ENCODE assay signal across 8 cellular contexts in the genomic region with DNA sequence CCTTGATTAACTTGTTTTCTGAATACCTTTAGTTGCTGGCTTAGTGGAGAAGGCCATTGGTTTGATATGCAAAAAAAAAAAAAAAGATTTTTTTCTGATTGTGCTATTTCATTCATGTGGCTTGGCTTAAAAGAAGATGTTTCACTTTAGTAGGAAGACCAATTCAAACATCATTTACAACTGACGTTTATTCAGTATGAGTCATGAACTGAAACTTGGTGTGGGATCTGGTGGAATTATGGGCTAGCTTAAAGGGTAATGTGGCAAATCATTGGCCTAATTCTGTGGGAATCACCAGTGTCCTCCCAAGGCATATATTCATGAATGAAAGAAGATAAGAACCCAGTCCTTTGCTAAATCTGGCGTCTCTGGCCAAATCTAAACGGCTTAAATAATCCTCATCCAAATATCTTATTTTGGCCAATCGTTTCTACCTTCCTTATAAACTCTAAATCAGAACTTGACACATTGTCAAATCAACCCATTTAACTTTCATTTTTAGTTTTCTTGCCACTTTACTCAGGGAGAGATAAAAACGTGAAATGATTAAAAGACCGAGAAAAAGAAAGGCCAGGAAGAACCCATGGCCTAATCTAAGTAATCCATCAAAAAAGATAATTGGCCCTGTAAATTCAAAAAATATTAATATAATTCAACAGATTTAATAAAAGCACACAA.
DNase-seq lines count a peak whose midpoint lies in the region; ATAC-seq and TF ChIP-seq lines count a peak whose summit lies in the region.
"Had no signal": no experiment of that assay in that cellular context is flagged by ENCODE, and none has a peak within 500 bp of the region (broad histone marks: within the 10 kb centered on the region; RNA-seq: fewer than 3 reads in every experiment).

No MANE protein-coding gene starts in this region.

- no peak for TF ChIP-seq CTCF in astrocyte of the cerebellum (IDR thresholded peaks at IDR 0.05; ENCODE audit: low read depth, low read length, missing control alignments)
- no peak for TF ChIP-seq CTCF in upper lobe of right lung (IDR thresholded peaks at IDR 0.05)

- peak overlapping the region; percentile 29 for H3K4me3 Mint-ChIP-seq in stimulated activated effector memory CD8-positive, alpha-beta T cell treated with anti-CD3 and anti-CD28 coated beads, Interleukin-12 subunit alpha, Interleukin-12 subunit beta, amount 100 ng/mL, for 72 hours
- no peak overlapping the region for H3K4me3 Mint-ChIP-seq in activated CD4-positive, alpha-beta T cell treated with anti-CD3 and anti-CD28 coated beads, Interleukin-2, amount 10 ng/mL, durations not matched to agents 7 days and 5 days
- H3K4me3 Mint-ChIP-seq: dendritic cell treated with granulocyte-macrophage colony-stimulating factor and Interleukin-4, amounts not matched to agents 40 ng/mL and 50 ng/mL, for 4 days had no signal

- no peaks in the 10 kb centered on the region for H3K4me1 ChIP-seq in upper lobe of right lung

- intact Hi-C loops in upper lobe of right lung (cut with DNase I), result no loop called here

- DNase-seq in astrocyte of the cerebellum (ENCODE audit: low read depth) (peak; percentile 70), NCI-H2029 (lab: John Stamatoyannopoulos, UW) (no peak), upper lobe of right lung (no peak)
- DNase-seq in stimulated activated effector memory CD8-positive, alpha-beta T cell treated with anti-CD3 and anti-CD28 coated beads, Interleukin-12 subunit alpha, Interleukin-12 subunit beta, amount 100 ng/mL, for 72 hours (ENCODE audit: low spot score in 2 of 2), result peak in 1 of 2 donors; percentile 66
- no peak for DNase-seq in activated CD4-positive, alpha-beta T cell treated with anti-CD3 and anti-CD28 coated beads, Interleukin-2, amount 10 ng/mL, durations not matched to agents 7 days and 5 days

- H3K36me3 Mint-ChIP-seq in stimulated activated effector memory CD8-positive, alpha-beta T cell treated with anti-CD3 and anti-CD28 coated beads, Interleukin-12 subunit alpha, Interleukin-12 subunit beta, amount 100 ng/mL, for 72 hours, result peaks cover 11% of the 10 kb centered on the region
- H3K36me3 Mint-ChIP-seq in activated CD4-positive, alpha-beta T cell treated with anti-CD3 and anti-CD28 coated beads, Interleukin-2, amount 10 ng/mL, durations not matched to agents 7 days and 5 days (ENCODE audit: low read depth), result peaks cover 27% of the 10 kb centered on the region

- no peaks in the 10 kb centered on the region for H3K36me3 ChIP-seq in upper lobe of right lung

- H3K9me3 ChIP-seq in upper lobe of right lung, result no peaks in the 10 kb centered on the region

- H3K9me3 Mint-ChIP-seq in stimulated activated effector memory CD8-positive, alpha-beta T cell treated with anti-CD3 and anti-CD28 coated beads, Interleukin-12 subunit alpha, Interleukin-12 subunit beta, amount 100 ng/mL, for 72 hours, result no peaks in the 10 kb centered on the region
- peaks cover 4% of the 10 kb centered on the region for H3K9me3 Mint-ChIP-seq in activated CD4-positive, alpha-beta T cell treated with anti-CD3 and anti-CD28 coated beads, Interleukin-2, amount 10 ng/mL, durations not matched to agents 7 days and 5 days
- H3K9me3 Mint-ChIP-seq: dendritic cell treated with granulocyte-macrophage colony-stimulating factor and Interleukin-4, amounts not matched to agents 40 ng/mL and 50 ng/mL, for 4 days had no signal

- CTCF ChIA-PET in activated CD4-positive, alpha-beta T cell treated with anti-CD3 and anti-CD28 coated beads, Interleukin-2, amount 10 ng/mL, durations not matched to agents 7 days and 5 days (lab: Charles Lee), result no interaction called here

- H3K4me3 ChIP-seq in astrocyte of the cerebellum (ENCODE audit: low read depth, low read length) (no peak overlapping the region), upper lobe of right lung (no peak overlapping the region)

- H3K27ac Mint-ChIP-seq in stimulated activated effector memory CD8-positive, alpha-beta T cell treated with anti-CD3 and anti-CD28 coated beads, Interleukin-12 subunit alpha, Interleukin-12 subunit beta, amount 100 ng/mL, for 72 hours, result peak overlapping the region; percentile 46
- H3K27ac Mint-ChIP-seq in activated CD4-positive, alpha-beta T cell treated with anti-CD3 and anti-CD28 coated beads, Interleukin-2, amount 10 ng/mL, durations not matched to agents 7 days and 5 days, result no peak overlapping the region
- H3K27ac Mint-ChIP-seq: dendritic cell treated with granulocyte-macrophage colony-stimulating factor and Interleukin-4, amounts not matched to agents 40 ng/mL and 50 ng/mL, for 4 days had no signal

- H3K27me3 Mint-ChIP-seq in activated CD4-positive, alpha-beta T cell treated with anti-CD3 and anti-CD28 coated beads, Interleukin-2, amount 10 ng/mL, durations not matched to agents 7 days and 5 days, result peaks cover 3% of the 10 kb centered on the region

- H3K27me3 ChIP-seq in upper lobe of right lung, result no peaks in the 10 kb centered on the region

- ATAC-seq in GM18520 (IDR thresholded peaks at IDR 0.05; ENCODE audit: unreplicated experiment) (peak; percentile 56), HG03066 (IDR thresholded peaks at IDR 0.05; ENCODE audit: low read depth, unreplicated experiment) (peak; percentile 61), upper lobe of right lung (no peak)
- ATAC-seq in stimulated activated effector memory CD8-positive, alpha-beta T cell treated with anti-CD3 and anti-CD28 coated beads, Interleukin-12 subunit alpha, Interleukin-12 subunit beta, amount 100 ng/mL, for 72 hours, result peak; percentile 78

- no peak overlapping the region for H3K27ac ChIP-seq in upper lobe of right lung

- POLR2A ChIA-PET in activated CD4-positive, alpha-beta T cell treated with anti-CD3 and anti-CD28 coated beads, Interleukin-2, amount 10 ng/mL, durations not matched to agents 7 days and 5 days (lab: Charles Lee), result no interaction called here

- H3K4me1 Mint-ChIP-seq in stimulated activated effector memory CD8-positive, alpha-beta T cell treated with anti-CD3 and anti-CD28 coated beads, Interleukin-12 subunit alpha, Interleukin-12 subunit beta, amount 100 ng/mL, for 72 hours, result peaks cover 33% of the 10 kb centered on the region
- H3K4me1 Mint-ChIP-seq in activated CD4-positive, alpha-beta T cell treated with anti-CD3 and anti-CD28 coated beads, Interleukin-2, amount 10 ng/mL, durations not matched to agents 7 days and 5 days, result peaks cover 19% of the 10 kb centered on the region

- in situ Hi-C loops in astrocyte of the cerebellum (cut with HindIII; ENCODE audit: low sequenced_read_pairs), result no loop called here
